Comparison of ENCODE assay signal across 33 cellular contexts in genomic region chr1:46761740-46762139, GRCh38. TPM values are rescaled to one million over a fixed set of nuclear protein-coding genes. Genes with fewer than 3 reads are reported as not detected.
"Had no signal": no experiment of that assay in that cellular context is flagged by ENCODE, and none has a peak within 500 bp of the region (broad histone marks: within the 10 kb centered on the region; RNA-seq: fewer than 3 reads in every experiment).

No MANE protein-coding gene starts in this region.

- H3K27ac Mint-ChIP-seq: memory B cell, natural killer cell had no signal

- H3K36me3 Mint-ChIP-seq: memory B cell, natural killer cell had no signal

- H3K4me1 Mint-ChIP-seq: memory B cell, natural killer cell had no signal

- H3K27me3 ChIP-seq: ovary, stomach, thyroid gland, vagina had no signal

- H3K4me3 Mint-ChIP-seq: memory B cell, natural killer cell had no signal

- H3K36me3 ChIP-seq: esophagus muscularis mucosa, heart right ventricle, lower lobe of right lung, ovary, stomach, thyroid gland, vagina had no signal

- H3K9me3 ChIP-seq: lower lobe of right lung, ovary, stomach, thyroid gland, vagina had no signal

- H3K27ac ChIP-seq: coronary artery, epithelial cell of prostate, esophagus muscularis mucosa, heart right ventricle, lower lobe of right lung, ovary, psoas muscle, skin epidermis, stomach, thyroid gland, vagina had no signal

- ATAC-seq: heart right ventricle, left ventricle myocardium superior, lower lobe of right lung, natural killer cell, psoas muscle, right cardiac atrium had no signal

- H3K4me3 ChIP-seq: coronary artery, esophagus muscularis mucosa, heart right ventricle, lower lobe of right lung, ovary, psoas muscle, skin epidermis, stomach, thyroid gland, vagina had no signal

- FAIRE-seq: endometrium, islet of Langerhans had no signal

- H3K4me1 ChIP-seq: esophagus muscularis mucosa, heart right ventricle, psoas muscle, vagina had no signal

- DNase-seq: dermis blood vessel endothelial cell; effector memory CD4-positive, alpha-beta T cell; foreskin melanocyte; glutamatergic neuron; heart right ventricle; hippocampal formation; kidney glomerular epithelial cell; left ventricle myocardium superior; lower lobe of right lung; natural killer cell; occipital lobe; ovary; posterior cingulate gyrus; psoas muscle; right cardiac atrium; stimulated activated CD4-positive, alpha-beta T cell treated with anti-CD3 and anti-CD28 coated beads, Interleukin-1b, Interleukin-23, amount 100 ng/mL, for 48 hours; stimulated activated CD4-positive, alpha-beta T cell treated with anti-CD3 and anti-CD28 coated beads, Interleukin-4, amount 100 ng/mL, for 1 hour; stimulated activated CD8-positive, alpha-beta memory T cell treated with anti-CD3 and anti-CD28 coated beads, Interleukin-4, amount 100 ng/mL, for 48 hours; stimulated activated naive CD4-positive, alpha-beta T cell treated with Interleukin-2 at 50 U/mL for 16 hours; stomach; thyroid gland; trophoblast cell had no signal

RNA-seq across cellular contexts. Expression of gene CYP4B1, which starts 37.1 kb away (rescaled TPM):
- total RNA-seq: fibroblast of lung, mononuclear cell, natural killer cell, occipital lobe had no signal
- polyA plus RNA-seq: fibroblast of lung, neural cell had no signal
